36 cellular contexts compared by ENCODE assay signal in genomic region chr12:186006-186625, GRCh38. TPM values are rescaled to one million over a fixed set of nuclear protein-coding genes. Genes with fewer than 3 reads are reported as not detected.
"Had no signal": no experiment of that assay in that cellular context is flagged by ENCODE, and none has a peak within 500 bp of the region (broad histone marks: within the 10 kb centered on the region; RNA-seq: fewer than 3 reads in every experiment).

No MANE protein-coding gene starts in this region.

- H3K36me3 ChIP-seq: breast epithelium, MG63, Peyer's patch, SJCRH30 had no signal

- H3K36me3 Mint-ChIP-seq: activated CD4-positive, alpha-beta memory T cell treated with anti-CD3 and anti-CD28 coated beads for 36 hours; activated naive CD8-positive, alpha-beta T cell treated with anti-CD3 and anti-CD28 coated beads, Interleukin-2, amount 10 ng/mL, durations not matched to agents 7 days and 5 days had no signal

- H3K4me1 ChIP-seq: breast epithelium, SJCRH30 had no signal

- H3K27ac Mint-ChIP-seq: activated CD4-positive, alpha-beta memory T cell treated with anti-CD3 and anti-CD28 coated beads for 36 hours; activated naive CD8-positive, alpha-beta T cell treated with anti-CD3 and anti-CD28 coated beads, Interleukin-2, amount 10 ng/mL, durations not matched to agents 7 days and 5 days; WTC11 had no signal

- DNase-seq: activated CD4-positive, alpha-beta memory T cell treated with anti-CD3 and anti-CD28 coated beads for 36 hours; activated CD4-positive, alpha-beta T cell treated with anti-CD3 and anti-CD28 coated beads for 4 hours; activated CD4-positive, alpha-beta T cell treated with anti-CD3 and anti-CD28 coated beads, Interleukin-2, amount 50 U/mL, for 1 hour; activated CD8-positive, alpha-beta memory T cell treated with anti-CD3 and anti-CD28 coated beads, Interleukin-2, amount 50 U/mL, for 4 hours; activated effector memory CD4-positive, alpha-beta T cell treated with Interleukin-2 at 50 U/mL for 16 hours; activated naive CD4-positive, alpha-beta T cell treated with anti-CD3 and anti-CD28 coated beads, Interleukin-2, amount 50 U/mL, for 16 hours; activated naive CD8-positive, alpha-beta T cell treated with anti-CD3 and anti-CD28 coated beads, Interleukin-2, amount 10 ng/mL, durations not matched to agents 7 days and 5 days; activated T-cell treated with anti-CD3 and anti-CD28 coated beads for 4 hours; activated T-cell treated with anti-CD3 and anti-CD28 coated beads, Interleukin-2, amount 50 U/mL, for 48 hours; body of pancreas; Kasumi-1; KG1; MG63; NCI-H1048; NCI-H1105 treated with DMSO at 0.1 percent for 48 hours; NCI-H1436; NCI-H1694; NCI-H1930; NCI-H2081 treated with DMSO at 0.1 percent for 48 hours; NCI-H510A; NCI-H526; NCI-H748 treated with DMSO at 0.1 percent for 48 hours; NK-92 treated with Interleukin-12 subunit alpha and Interleukin-12 subunit beta, amount 100 ng/mL, for 24 hours; PC-3; Peyer's patch; RPMI8226; SJCRH30; T1000 had no signal

- ATAC-seq: activated CD4-positive, CD25-positive, alpha-beta regulatory T cell treated with anti-CD3 and anti-CD28 coated beads, Interleukin-2, amount 50 U/mL, for 24 hours; body of pancreas; PC-3; WTC11 had no signal

- H3K4me3 Mint-ChIP-seq: activated CD4-positive, alpha-beta memory T cell treated with anti-CD3 and anti-CD28 coated beads for 36 hours; activated naive CD8-positive, alpha-beta T cell treated with anti-CD3 and anti-CD28 coated beads, Interleukin-2, amount 10 ng/mL, durations not matched to agents 7 days and 5 days; WTC11 had no signal

- H3K9me3 Mint-ChIP-seq: activated CD4-positive, alpha-beta memory T cell treated with anti-CD3 and anti-CD28 coated beads for 36 hours; activated naive CD8-positive, alpha-beta T cell treated with anti-CD3 and anti-CD28 coated beads, Interleukin-2, amount 10 ng/mL, durations not matched to agents 7 days and 5 days had no signal

- H3K9me3 ChIP-seq: body of pancreas, breast epithelium, MG63, Peyer's patch, SJCRH30 had no signal

- FAIRE-seq: astrocyte, TTC549 had no signal

- H3K4me3 ChIP-seq: body of pancreas, breast epithelium, MG63, Peyer's patch, SJCRH30, SK-N-MC had no signal

- H3K27me3 ChIP-seq: body of pancreas, breast epithelium, MG63, Peyer's patch, SJCRH30 had no signal

- H3K27ac ChIP-seq: body of pancreas, breast epithelium, Peyer's patch, SJCRH30, SK-N-MC had no signal

- H3K4me1 Mint-ChIP-seq: WTC11 had no signal

RNA-seq across cellular contexts. Expression of gene SLC6A12, which starts 27.8 kb away (rescaled TPM):
- total RNA-seq: activated naive CD8-positive, alpha-beta T cell treated with anti-CD3 and anti-CD28 coated beads, Interleukin-2, amount 10 ng/mL, durations not matched to agents 7 days and 5 days; PC-3; SJCRH30; T-helper 1 cell treated with Interleukin-12 subunit alpha and Interleukin-12 subunit beta and Interleukin-4 antibody, amounts not matched to agents 30 ng/mL and 1 ng/mL, for 36 hours; T-helper 2 cell treated with Interferon-gamma antibody and Interleukin-4, amounts not matched to agents 100 ng/mL and 5 ng/mL, for 36 hours had no signal
